ENCODE assay signal across 15 cellular contexts in genomic region chr5:14199902-14200301, GRCh38. TPM values are rescaled to one million over a fixed set of nuclear protein-coding genes. Genes with fewer than 3 reads are reported as not detected.
DNase-seq lines count a peak whose midpoint lies in the region; ATAC-seq and TF ChIP-seq lines count a peak whose summit lies in the region.
"Had no signal": no experiment of that assay in that cellular context is flagged by ENCODE, and none has a peak within 500 bp of the region (broad histone marks: within the 10 kb centered on the region; RNA-seq: fewer than 3 reads in every experiment).

No MANE protein-coding gene starts in this region.

- 93% methylated on average over 4 of the region's 6 CpGs; no CpG with 5 or more reads in 1 of the 2 experiments for WGBS in IMR-90 (ENCODE audit: extremely low coverage in 2 of 2, insufficient read length in 1 of 2), 2 experiments
- WGBS in esophagus muscularis mucosa = 73% methylated on average over 6 of the region's 6 CpGs

- H2BK20ac ChIP-seq in IMR-90 (ENCODE audit: low read depth, low read length) = peak overlapping the region; percentile 6; the same call in 1 of the 2 replicates

- peak overlapping the region; percentile 41 for H3K23ac ChIP-seq in IMR-90 (ENCODE audit: low read depth, low read length)

- peaks cover 37% of the 10 kb centered on the region for H3K9me1 ChIP-seq in IMR-90 (ENCODE audit: insufficient read depth, low read length)

- peak overlapping the region; percentile 54 for H4K91ac ChIP-seq in IMR-90 (ENCODE audit: insufficient read depth, low read depth, low read length)

- ATAC-seq in IMR-90 (ENCODE audit: low read depth) = no peak
- ATAC-seq in GM18519 (IDR thresholded peaks at IDR 0.05; ENCODE audit: low FRiP score, unreplicated experiment) = no peak
- ATAC-seq: K562 had no signal

- peak overlapping the region; percentile 13; the same call in 1 of the 2 replicates for H4K5ac ChIP-seq in IMR-90 (ENCODE audit: low read depth, low read length)

- TF ChIP-seq POLR2A in IMR-90 (IDR thresholded peaks at IDR 0.05; ENCODE audit: low read depth, low read length) = no peak
- no peak for TF ChIP-seq POLR2A in esophagus muscularis mucosa (IDR thresholded peaks at IDR 0.05; ENCODE audit: low read depth)

- H3K56ac ChIP-seq in IMR-90 (ENCODE audit: extremely low read depth, insufficient read depth, low read length) = no peak overlapping the region

- H3K9me3 ChIP-seq in IMR-90 (ENCODE audit: control insufficient read depth, insufficient read depth, low read length) (no peaks in the 10 kb centered on the region), esophagus muscularis mucosa (no peaks in the 10 kb centered on the region), osteoblast (ENCODE audit: low read depth, low read length) (no peaks in the 10 kb centered on the region), MM.1S (replicated peaks; ENCODE audit: insufficient read depth, low read length) (no peaks in the 10 kb centered on the region)

- no peak for TF ChIP-seq EP300 in esophagus muscularis mucosa (IDR thresholded peaks at IDR 0.05)

- no peak overlapping the region for H2AK9ac ChIP-seq in IMR-90 (replicated peaks; ENCODE audit: low read depth, low read length, poor library complexity)

- no peaks in the 10 kb centered on the region for H3K27me3 ChIP-seq in IMR-90 (ENCODE audit: control insufficient read depth, insufficient read depth, low read length)
- no peaks in the 10 kb centered on the region for H3K27me3 ChIP-seq in esophagus muscularis mucosa
- no peaks in the 10 kb centered on the region for H3K27me3 ChIP-seq in osteoblast (ENCODE audit: insufficient read depth, low read length)
- H3K27me3 ChIP-seq in MM.1S (replicated peaks; ENCODE audit: insufficient read depth, low read length) = no peaks in the 10 kb centered on the region

- intact Hi-C loops in IMR-90 (cut with micrococcal nuclease) (no loop called here), esophagus muscularis mucosa (cut with DNase I) (loop anchor here (5.0 kb wide), 1 partner anchor 43 kb away; no protein-coding TSS in a partner anchor)

- H3K79me2 ChIP-seq in osteoblast (ENCODE audit: insufficient read depth, low read length) (peaks cover 94% of the 10 kb centered on the region), MM.1S (ENCODE audit: low read length) (peaks cover 85% of the 10 kb centered on the region)

- H2BK5ac ChIP-seq in IMR-90 (ENCODE audit: low read depth, low read length, poor library complexity, severe bottlenecking) = peak overlapping the region; percentile 70

- in situ Hi-C loops in IMR-90 (cut with MboI; ENCODE audit: low sequenced_read_pairs) = no loop called here

- DNase-seq in AG10803 (ENCODE audit: low read depth) (peak; percentile 51), IMR-90 (no peak), esophagus muscularis mucosa (ENCODE audit: extremely low spot score) (no peak), osteoblast (ENCODE audit: insufficient read length, low spot score, missing footprints) (no peak), H4 (ENCODE audit: low spot score) (no peak), MM.1S (no peak), NCI-H526 treated with DMSO at 0.1 percent for 48 hours (lab: John Stamatoyannopoulos, UW) (no peak)
- DNase-seq: activated CD8-positive, alpha-beta memory T cell treated with anti-CD3 and anti-CD28 coated beads, Interleukin-2, amount 50 U/mL, for 4 hours; foreskin melanocyte; NCI-H1930; nucleus accumbens; SIG-M5 had no signal

- POLR2A ChIA-PET in IMR-90 (lab: Charles Lee; ENCODE audit: unreplicated experiment) = no interaction called here

- no peak for TF ChIP-seq RAD21 in IMR-90 (IDR thresholded peaks at IDR 0.05; ENCODE audit: low read length)

- H3K4me2 ChIP-seq in IMR-90 (ENCODE audit: low read depth, low read length) (no peak overlapping the region), osteoblast (ENCODE audit: insufficient read depth, low read length) (peak overlapping the region; percentile 3), MM.1S (ENCODE audit: low read depth, low read length) (no peak overlapping the region)

- TF ChIP-seq CTCF in AG10803 (conservative IDR thresholded peaks at IDR 0.05; ENCODE audit: low read length) (no peak), IMR-90 (conservative IDR thresholded peaks at IDR 0.05; ENCODE audit: low read depth, low read length) (no peak), esophagus muscularis mucosa (IDR thresholded peaks at IDR 0.05) (no peak), osteoblast (IDR thresholded peaks at IDR 0.05; ENCODE audit: extremely low read depth, low read depth, low read length) (no peak), MM.1S (IDR thresholded peaks at IDR 0.05; ENCODE audit: low read length) (no peak)

- peak overlapping the region; percentile 31 to 38 for H4K8ac ChIP-seq in IMR-90 (ENCODE audit: low read depth in 2 of 2, low read length in 2 of 2)

- peak overlapping the region; percentile 22; the same call in 1 of the 3 replicates for H2BK15ac ChIP-seq in IMR-90 (ENCODE audit: low read depth, low read length)

- H3K27ac ChIP-seq in IMR-90 (ENCODE audit: insufficient read depth, low read length) = peak overlapping the region; percentile 53; the same call in 1 of the 2 replicates
- H3K27ac ChIP-seq in esophagus muscularis mucosa (replicated peaks in 1 of 4) = peak overlapping the region; percentile 50 to 64 (median 58)
- H3K27ac ChIP-seq in osteoblast (ENCODE audit: low read depth, low read length) = peak overlapping the region; percentile 38
- no peak overlapping the region for H3K27ac ChIP-seq in MM.1S (ENCODE audit: low read length)
- H3K27ac ChIP-seq: VCaP had no signal

- peak overlapping the region; percentile 17 for H3K14ac ChIP-seq in IMR-90 (replicated peaks; ENCODE audit: low read depth, low read length)

- H3K36me3 ChIP-seq in IMR-90 (ENCODE audit: control insufficient read depth, insufficient read depth, low read length) (peaks cover 17% of the 10 kb centered on the region), esophagus muscularis mucosa (no peaks in the 10 kb centered on the region), osteoblast (ENCODE audit: insufficient read depth, low read length) (peaks cover 10% of the 10 kb centered on the region), MM.1S (replicated peaks; ENCODE audit: insufficient read depth, low read length) (no peaks in the 10 kb centered on the region)

- no peak overlapping the region for H2AFZ ChIP-seq in IMR-90 (replicated peaks; ENCODE audit: low read length, poor library complexity)
- no peak overlapping the region for H2AFZ ChIP-seq in osteoblast (ENCODE audit: low read length)
- no peak overlapping the region for H2AFZ ChIP-seq in MM.1S (ENCODE audit: low read length)

- no peak overlapping the region for H3K9ac ChIP-seq in IMR-90 (ENCODE audit: low read depth, low read length)
- no peak overlapping the region for H3K9ac ChIP-seq in MM.1S (ENCODE audit: low read length)

- H3K4me1 ChIP-seq in IMR-90 (ENCODE audit: control insufficient read depth, insufficient read depth, low read length) (peaks cover 41% of the 10 kb centered on the region), esophagus muscularis mucosa (peaks cover 70 to 97% (median 89%) of the 10 kb centered on the region in 4 donors), osteoblast (ENCODE audit: insufficient read depth, low read length) (peaks cover 65% of the 10 kb centered on the region), MM.1S (ENCODE audit: low read length) (no peaks in the 10 kb centered on the region)

- H3K4me3 ChIP-seq in AG10803 (ENCODE audit: low read length) (no peak overlapping the region), IMR-90 (ENCODE audit: insufficient read depth, low read depth, low read length) (no peak overlapping the region), esophagus muscularis mucosa (no peak overlapping the region), osteoblast (ENCODE audit: insufficient read depth, low read length) (no peak overlapping the region), MM.1S (ENCODE audit: low read length) (no peak overlapping the region)
- H3K4me3 ChIP-seq: K562 had no signal

- no peaks in the 10 kb centered on the region for H3F3A ChIP-seq in MM.1S (ENCODE audit: insufficient read depth, low read length)

- peak overlapping the region; percentile 66; the same call in 1 of the 2 replicates for H2AK5ac ChIP-seq in IMR-90 (ENCODE audit: low read depth, low read length)

- CTCF ChIA-PET in IMR-90 (lab: Yijun Ruan, JAX) = interaction anchor here (1.0 kb wide), 1 partner anchor 160 kb away, joined by 3 read pairs; no protein-coding TSS in a partner anchor

- dilution Hi-C loops in IMR-90 (cut with HindIII; ENCODE audit: low sequenced_read_pairs, unreplicated experiment) = no loop called here

- no TSS peak for BruUV-seq in IMR-90 (replicated peaks; lab: Mats Ljungman, UMichigan)

- H4K20me1 ChIP-seq in IMR-90 (ENCODE audit: insufficient read depth, low read length) (peaks cover 96% of the 10 kb centered on the region), osteoblast (ENCODE audit: insufficient read depth, low read length) (peaks cover 44% of the 10 kb centered on the region), MM.1S (ENCODE audit: insufficient read depth, low read length) (no peaks in the 10 kb centered on the region; the same call in 1 of the 2 replicates)

- peak overlapping the region; percentile 5 for H2BK120ac ChIP-seq in IMR-90 (ENCODE audit: low read depth, low read length)

- H3K4ac ChIP-seq in IMR-90 (ENCODE audit: low read depth, low read length) = peak overlapping the region; percentile 51

- peaks cover 0 to 40% of the 10 kb centered on the region in 2 experiments; a peak in 2 of 4 replicates for H3K79me1 ChIP-seq in IMR-90 (ENCODE audit: low read depth in 1 of 2, low read length in 2 of 2)

- peak overlapping the region; percentile 6; the same call in 1 of the 2 replicates for H3K18ac ChIP-seq in IMR-90 (ENCODE audit: low read depth, low read length)

- no peaks in the 10 kb centered on the region for H3K9me2 ChIP-seq in MM.1S (replicated peaks; ENCODE audit: insufficient read depth, low read length)

TF ChIP-seq in IMR-90, 13 proteins besides CTCF, POLR2A, EP300 and RAD21 (continues in another document):
- no peak for TF ChIP-seq MXI1 (IDR thresholded peaks at IDR 0.05; ENCODE audit: borderline replicate concordance, low read depth, low read length)
- no peak for TF ChIP-seq FOS (IDR thresholded peaks at IDR 0.05; ENCODE audit: low read depth, low read length)
- TF ChIP-seq ELK1 (IDR thresholded peaks at IDR 0.05; ENCODE audit: borderline replicate concordance, low read depth, low read length) = no peak

RNA-seq across cellular contexts. Expression of gene TRIO, which starts 56.8 kb away (rescaled TPM):
- total RNA-seq in IMR-90 (2012; rRNA removed) (487 and 522 TPM in 2 replicates), esophagus muscularis mucosa (100 to 1,000 TPM; 112 to 155 (median 145) TPM), osteoblast (246 and 274 TPM in 2 replicates)
- 206 and 225 TPM in 2 replicates for polyA plus RNA-seq in IMR-90 (2012; rRNA removed)
- polyA plus RNA-seq in IMR-90 (2012; cell fraction: cytosol; rRNA removed) = 126 and 196 TPM in 2 replicates
- 1,045 and 1,428 TPM in 2 replicates for polyA plus RNA-seq in IMR-90 (2012; cell fraction: nucleus; rRNA removed; ENCODE audit: low replicate concordance)
- 38.2 and 50.9 TPM in 2 replicates for total RNA-seq in H4 (2014; rRNA removed; shearing (Covaris generic))
